ENCODE assay signal across 15 cellular contexts in genomic region chr10:75038335-75038734, GRCh38.
DNase-seq lines count a peak whose midpoint lies in the region; ATAC-seq and TF ChIP-seq lines count a peak whose summit lies in the region.
"Had no signal": no experiment of that assay in that cellular context is flagged by ENCODE, and none has a peak within 500 bp of the region (broad histone marks: within the 10 kb centered on the region; RNA-seq: fewer than 3 reads in every experiment).

No MANE protein-coding gene starts in this region.

- H3K27ac ChIP-seq in lung (ENCODE audit: low read depth in 1 of 2, low read length in 1 of 2) (no peak overlapping the region), uterus (peak overlapping the region; percentile 62 to 64)
- H3K27ac ChIP-seq: hepatocyte, PC-9 had no signal

- no peak for DNase-seq in activated T-cell treated with anti-CD3 and anti-CD28 coated beads, Interleukin-2, amount 50 U/mL, for 24 hours
- DNase-seq in activated T-cell treated with anti-CD3 and anti-CD28 coated beads, Interleukin-2, amount 50 U/mL, for 1 hour = no peak
- peak; percentile 41 for DNase-seq in dedifferentiated amniotic fluid mesenchymal stem cell (ENCODE audit: extremely low spot score)
- no peak for DNase-seq in lung (ENCODE audit: low spot score)
- peak; percentile 71 to 73 for DNase-seq in uterus
- DNase-seq: ACHN, NCI-H1436, NCI-H510A, PC-9, substantia nigra had no signal

- peaks cover 79% of the 10 kb centered on the region for H3K4me1 Mint-ChIP-seq in activated T-cell treated with anti-CD3 and anti-CD28 coated beads, Interleukin-2, amount 50 U/mL, for 24 hours (ENCODE audit: low read depth)
- H3K4me1 Mint-ChIP-seq: neural crest cell had no signal

- H3K4me3 ChIP-seq in lung (no peak overlapping the region), uterus (no peak overlapping the region)
- H3K4me3 ChIP-seq: hepatocyte, PC-9 had no signal

- peak overlapping the region; percentile 12 for H3K27ac Mint-ChIP-seq in activated T-cell treated with anti-CD3 and anti-CD28 coated beads, Interleukin-2, amount 50 U/mL, for 24 hours

- H3K36me3 ChIP-seq in lung (ENCODE audit: control insufficient read depth in 2 of 2, insufficient read depth in 2 of 2, low read length in 2 of 2) (no peaks in the 10 kb centered on the region), uterus (no peaks in the 10 kb centered on the region)

- TF ChIP-seq POLR2A in uterus (IDR thresholded peaks at IDR 0.05) = no peak

- no peaks in the 10 kb centered on the region for H3K27me3 ChIP-seq in lung (ENCODE audit: control insufficient read depth, insufficient read depth)
- H3K27me3 ChIP-seq in uterus = no peaks in the 10 kb centered on the region
- H3K27me3 ChIP-seq: hepatocyte had no signal

- H3K4me3 Mint-ChIP-seq in activated T-cell treated with anti-CD3 and anti-CD28 coated beads, Interleukin-2, amount 50 U/mL, for 24 hours = no peak overlapping the region
- H3K4me3 Mint-ChIP-seq: neural crest cell had no signal

- TF ChIP-seq CTCF in lung (IDR thresholded peaks at IDR 0.05; ENCODE audit: control extremely low read depth, extremely low read depth) (no peak), uterus (IDR thresholded peaks at IDR 0.05) (no peak)

- no peaks in the 10 kb centered on the region for H3K27me3 Mint-ChIP-seq in activated T-cell treated with anti-CD3 and anti-CD28 coated beads, Interleukin-2, amount 50 U/mL, for 24 hours

- no peaks in the 10 kb centered on the region for H3K9me3 Mint-ChIP-seq in activated T-cell treated with anti-CD3 and anti-CD28 coated beads, Interleukin-2, amount 50 U/mL, for 24 hours
- H3K9me3 Mint-ChIP-seq: neural crest cell had no signal

- WGBS in lung, 2 donors = 67 to 92% methylated on average over 7 of the region's 7 CpGs

- ATAC-seq in lung (ENCODE audit: insufficient read depth, low FRiP score) (peak; percentile 25), GM21360 (IDR thresholded peaks at IDR 0.05; ENCODE audit: unreplicated experiment) (no peak), HG02973 (IDR thresholded peaks at IDR 0.05; ENCODE audit: unreplicated experiment) (no peak), GM18867 (IDR thresholded peaks at IDR 0.05; ENCODE audit: unreplicated experiment) (no peak)

- H3K9me3 ChIP-seq in lung (ENCODE audit: control insufficient read depth in 2 of 2, insufficient read depth in 1 of 2, low read length in 1 of 2) (no peaks in the 10 kb centered on the region), uterus (no peaks in the 10 kb centered on the region)

- peaks cover 2% of the 10 kb centered on the region for H3K36me3 Mint-ChIP-seq in activated T-cell treated with anti-CD3 and anti-CD28 coated beads, Interleukin-2, amount 50 U/mL, for 24 hours (ENCODE audit: low read depth)

- intact Hi-C loops in uterus (cut with DNase I; ENCODE audit: low total_unique reads) = no loop called here

- peaks cover 3 to 8% of the 10 kb centered on the region in 2 donors for H3K4me1 ChIP-seq in lung (ENCODE audit: control insufficient read depth in 2 of 2, insufficient read depth in 2 of 2, low read length in 2 of 2)
- peaks cover 0 to 11% of the 10 kb centered on the region in 2 donors for H3K4me1 ChIP-seq in uterus

Comparison
In these comparisons a context has a peak if more than half of its experiments do, and no peak if none do; other contexts are left out.
1. DNase-seq: peak in dedifferentiated amniotic fluid mesenchymal stem cell (single experiment) and uterus (2 of 2); none in activated T-cell treated with anti-CD3 and anti-CD28 coated beads, Interleukin-2, amount 50 U/mL, for 24 hours (single experiment), activated T-cell treated with anti-CD3 and anti-CD28 coated beads, Interleukin-2, amount 50 U/mL, for 1 hour (single experiment) and lung (single experiment).
2. H3K27ac ChIP-seq: peak in uterus (2 of 2); none in lung (0 of 2).